ENCODE assay signal across 24 cellular contexts in the genomic region with DNA sequence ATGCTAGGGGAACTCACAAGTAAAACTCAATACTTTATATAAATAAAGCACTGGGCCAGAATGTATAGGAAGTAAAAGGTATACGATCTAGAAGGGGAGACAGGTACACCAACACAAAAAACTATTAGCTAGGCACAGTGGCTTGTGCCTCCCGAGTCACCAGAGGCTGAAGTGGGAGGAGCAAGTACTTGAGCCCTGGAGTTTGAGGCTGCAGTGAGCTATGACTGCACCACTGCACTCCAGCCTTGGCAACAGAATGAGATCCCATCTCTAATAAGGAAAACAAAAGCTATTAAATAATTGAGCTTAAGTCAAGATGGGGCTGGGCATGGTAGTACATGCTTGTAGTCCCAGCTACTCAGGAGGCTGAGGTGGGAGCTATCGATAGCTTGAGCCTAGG. TPM values are rescaled to one million over a fixed set of nuclear protein-coding genes. Genes with fewer than 3 reads are reported as not detected.
A peak's percentile ranks its signal among the peaks of the same experiment; 100 is the strongest.
DNase-seq lines count a peak whose midpoint lies in the region; ATAC-seq and TF ChIP-seq lines count a peak whose summit lies in the region.
"Had no signal": no experiment of that assay in that cellular context is flagged by ENCODE, and none has a peak within 500 bp of the region (broad histone marks: within the 10 kb centered on the region; RNA-seq: fewer than 3 reads in every experiment).

No MANE protein-coding gene starts in this region.

- 72 to 91% (median 80%) methylated on average over 3 of the region's 3 CpGs for WGBS in spleen, 5 donors

- H3K27ac ChIP-seq in spleen = peak overlapping the region in 6 of 8 donors; percentile 20 to 71 (median 65)
- H3K27ac ChIP-seq: breast epithelium, epithelial cell of prostate, right atrium auricular region, RWPE1, SJSA1, transverse colon, WERI-Rb-1 had no signal

- peaks cover 0 to 10% (median 0%) of the 10 kb centered on the region in 6 donors for H3K36me3 ChIP-seq in spleen
- H3K36me3 ChIP-seq: breast epithelium, right atrium auricular region, transverse colon, WERI-Rb-1 had no signal

- no peaks in the 10 kb centered on the region for H3K27me3 ChIP-seq in spleen (replicated peaks in 1 of 7)
- H3K27me3 ChIP-seq: breast epithelium, right atrium auricular region, SJSA1, transverse colon had no signal

- DNase-seq in EH (ENCODE audit: low read depth) (peak; percentile 4), OCI-M1 (lab: John Stamatoyannopoulos, UW) (peak; percentile 22), kidney glomerular epithelial cell (lab: John Stamatoyannopoulos, UW) (peak; percentile 5), spleen (no peak), ureter (ENCODE audit: low spot score) (no peak), NCI-H1436 treated with DMSO at 0.1 percent for 48 hours (lab: John Stamatoyannopoulos, UW) (no peak)
- DNase-seq: activated CD4-positive, alpha-beta T cell treated with anti-CD3 and anti-CD28 coated beads for 48 hours; activated T-cell treated with anti-CD3 and anti-CD28 coated beads for 4 hours; effector CD8-positive, alpha-beta T cell; hypothalamus; Karpas-422; MV-4-11; NCI-H1436; NCI-H446 treated with DMSO at 0.1 percent for 48 hours; T1000; transverse colon; WERI-Rb-1 had no signal

- TF ChIP-seq CTCF in spleen (IDR thresholded peaks at IDR 0.05 in 8 of 11, conservative IDR thresholded peaks at IDR 0.05 in 3 of 11) = no peak

- no peaks in the 10 kb centered on the region for H3K9me3 ChIP-seq in spleen
- H3K9me3 ChIP-seq: breast epithelium, right atrium auricular region, SJSA1, transverse colon had no signal

- intact Hi-C loops in spleen (cut with DNase I; ENCODE audit: low total_unique reads) = no loop called here

- no peak for ATAC-seq in HG03196 (IDR thresholded peaks at IDR 0.05; ENCODE audit: unreplicated experiment)

- H3K4me1 ChIP-seq in spleen = peaks cover 0 to 45% (median 27%) of the 10 kb centered on the region in 6 donors
- H3K4me1 ChIP-seq: SJSA1 had no signal

- no peak overlapping the region for H3K4me3 ChIP-seq in spleen
- H3K4me3 ChIP-seq: breast epithelium, GM12878, right atrium auricular region, SJSA1, transverse colon had no signal

- TF ChIP-seq POLR2A in spleen (IDR thresholded peaks at IDR 0.05) = no peak

RNA-seq across cellular contexts. Expression of gene PIK3CB, which starts 17.0 kb away (rescaled TPM):
- 10 to 100 TPM; 25.8 to 43.8 (median 37.9) TPM for total RNA-seq in spleen
- polyA plus RNA-seq in spleen = 1 to 10 TPM; 4.6 to 9.1 (median 5.1) TPM
- total RNA-seq in ureter = 41.5 TPM

Comparison
In these comparisons a context has a peak if more than half of its experiments do, and no peak if none do; other contexts are left out.
1. DNase-seq: peak in EH (single experiment), OCI-M1 (single experiment) and kidney glomerular epithelial cell (single experiment); none in spleen (single experiment), ureter (single experiment) and NCI-H1436 treated with DMSO at 0.1 percent for 48 hours (single experiment).